23 cellular contexts compared by ENCODE assay signal in genomic region chr4:177482367-177482766, GRCh38.
"Had no signal": no experiment of that assay in that cellular context is flagged by ENCODE, and none has a peak within 500 bp of the region (broad histone marks: within the 10 kb centered on the region; RNA-seq: fewer than 3 reads in every experiment).

No MANE protein-coding gene starts in this region.

- H3K4me3 ChIP-seq: left ventricle myocardium inferior, lung, ovary, right atrium auricular region, right lobe of liver, suprapubic skin, thoracic aorta, tibial artery, uterus had no signal

- H3K36me3 Mint-ChIP-seq: mesothelial cell of epicardium, naive B cell, natural killer cell had no signal

- H3K36me3 ChIP-seq: left ventricle myocardium inferior, ovary, right atrium auricular region, right lobe of liver, suprapubic skin, thoracic aorta, tibial artery, uterus had no signal

- ATAC-seq: natural killer cell; right lobe of liver; stimulated activated naive B cell treated with anti-CD40 and anti-IgM and Interleukin-4, amounts not matched to agents 10 μg/mL and 1 μg/mL and 100 μg/mL, for 72 hours; stimulated activated naive CD8-positive, alpha-beta T cell treated with anti-CD3 and anti-CD28 coated beads, Interleukin-15, Interleukin-2, amounts not matched to agents 100 U/mL and 50 U/mL, for 24 hours had no signal

- DNase-seq: hippocampal formation; left ventricle myocardium inferior; mesendoderm; naive B cell; natural killer cell; nephron progenitor cell; ovary; right lobe of liver; stimulated activated CD4-positive, alpha-beta T cell treated with anti-CD3 and anti-CD28 coated beads, Interleukin-12 subunit alpha, Interleukin-12 subunit beta, amount 100 ng/mL, for 4 hours; stimulated activated CD4-positive, alpha-beta T cell treated with anti-CD3 and anti-CD28 coated beads, Interleukin-15, amount 100 ng/mL, for 24 hours; stimulated activated CD4-positive, alpha-beta T cell treated with anti-CD3 and anti-CD28 coated beads, Interleukin-2, amount 100 ng/mL, for 24 hours; stimulated activated CD4-positive, alpha-beta T cell treated with anti-CD3 and anti-CD28 coated beads, Interleukin-4, amount 100 ng/mL, for 1 hour; stimulated activated naive B cell treated with anti-CD40 and anti-IgM and Interleukin-4, amounts not matched to agents 10 μg/mL and 1 μg/mL and 100 μg/mL, for 72 hours; stimulated activated naive CD8-positive, alpha-beta T cell treated with anti-CD3 and anti-CD28 coated beads, Interleukin-15, Interleukin-2, amounts not matched to agents 100 U/mL and 50 U/mL, for 24 hours; tibial artery; trophoblast cell; uterus had no signal

- H3K27me3 Mint-ChIP-seq: naive B cell; progenitor cell of endocrine pancreas; stimulated activated naive B cell treated with anti-CD40 and anti-IgM and Interleukin-4, amounts not matched to agents 10 μg/mL and 1 μg/mL and 100 μg/mL, for 72 hours had no signal

- H3K4me1 ChIP-seq: left ventricle myocardium inferior, right atrium auricular region, right lobe of liver, suprapubic skin, tibial artery, uterus had no signal

- H3K9me3 Mint-ChIP-seq: naive B cell; natural killer cell; nephron progenitor cell; stimulated activated naive B cell treated with anti-CD40 and anti-IgM and Interleukin-4, amounts not matched to agents 10 μg/mL and 1 μg/mL and 100 μg/mL, for 72 hours had no signal

- H3K9me3 ChIP-seq: left ventricle myocardium inferior, ovary, right atrium auricular region, right lobe of liver, suprapubic skin, thoracic aorta, tibial artery, uterus had no signal

- H3K27ac ChIP-seq: left ventricle myocardium inferior, ovary, right atrium auricular region, right lobe of liver, suprapubic skin, thoracic aorta, tibial artery, uterus had no signal

- H3K27me3 ChIP-seq: ovary, right atrium auricular region, right lobe of liver, suprapubic skin, tibial artery, uterus had no signal

- H3K4me3 Mint-ChIP-seq: mesothelial cell of epicardium; naive B cell; natural killer cell; nephron progenitor cell; stimulated activated naive B cell treated with anti-CD40 and anti-IgM and Interleukin-4, amounts not matched to agents 10 μg/mL and 1 μg/mL and 100 μg/mL, for 72 hours had no signal

- H3K4me1 Mint-ChIP-seq: naive B cell; natural killer cell; nephron progenitor cell; stimulated activated naive B cell treated with anti-CD40 and anti-IgM and Interleukin-4, amounts not matched to agents 10 μg/mL and 1 μg/mL and 100 μg/mL, for 72 hours had no signal

- H3K27ac Mint-ChIP-seq: mesothelial cell of epicardium; natural killer cell; nephron progenitor cell; progenitor cell of endocrine pancreas; stimulated activated naive B cell treated with anti-CD40 and anti-IgM and Interleukin-4, amounts not matched to agents 10 μg/mL and 1 μg/mL and 100 μg/mL, for 72 hours had no signal
